Comparison of ENCODE assay signal across 8 cellular contexts in the genomic region with DNA sequence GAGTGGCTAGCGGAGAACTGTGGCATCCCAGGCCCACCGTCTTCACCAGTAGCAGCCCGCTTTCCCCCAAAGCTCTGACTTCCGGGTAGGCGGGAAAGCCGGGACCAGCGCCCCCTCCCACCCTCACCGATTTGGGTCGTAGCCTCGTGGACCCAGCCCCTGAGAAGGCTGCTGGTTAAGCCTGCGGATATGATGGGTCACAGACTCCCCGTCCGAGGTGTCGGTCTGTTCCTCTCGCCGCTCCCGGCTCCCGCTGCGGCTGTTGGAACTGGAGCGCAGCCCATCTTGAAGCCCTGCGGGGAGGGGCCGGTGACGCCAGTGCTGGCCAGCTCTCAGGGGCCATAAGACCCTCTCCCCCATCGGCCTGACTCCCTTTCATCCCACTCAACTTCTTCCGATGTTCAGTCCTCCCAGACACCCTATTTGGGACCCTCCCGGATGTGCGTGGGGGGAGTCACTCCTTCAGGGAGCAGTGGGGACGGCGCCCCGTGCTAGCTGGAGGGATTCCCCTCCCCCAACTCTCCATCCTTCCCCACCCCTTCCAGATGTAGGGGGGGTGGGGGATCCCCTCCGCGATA. TPM values are rescaled to one million over a fixed set of nuclear protein-coding genes. Genes with fewer than 3 reads are reported as not detected.
A peak's percentile ranks its signal among the peaks of the same experiment; 100 is the strongest.
DNase-seq lines count a peak whose midpoint lies in the region; ATAC-seq and TF ChIP-seq lines count a peak whose summit lies in the region.

No MANE protein-coding gene starts in this region.

- no peaks in the 10 kb centered on the region for H3K27me3 Mint-ChIP-seq in CD8-positive, alpha-beta T cell (ENCODE audit: low read depth)
- no peaks in the 10 kb centered on the region for H3K27me3 Mint-ChIP-seq in activated CD4-positive, alpha-beta memory T cell treated with anti-CD3 and anti-CD28 coated beads, Interleukin-2, amount 10 ng/mL, durations not matched to agents 7 days and 5 days
- H3K27me3 Mint-ChIP-seq in naive thymus-derived CD4-positive, alpha-beta T cell = no peaks in the 10 kb centered on the region

- H3K36me3 Mint-ChIP-seq in CD8-positive, alpha-beta T cell = peaks cover 65% of the 10 kb centered on the region
- peaks cover 57% of the 10 kb centered on the region for H3K36me3 Mint-ChIP-seq in activated CD4-positive, alpha-beta memory T cell treated with anti-CD3 and anti-CD28 coated beads, Interleukin-2, amount 10 ng/mL, durations not matched to agents 7 days and 5 days (ENCODE audit: low read depth)
- peaks cover 5 to 32% (median 17%) of the 10 kb centered on the region in 5 donors for H3K36me3 Mint-ChIP-seq in naive thymus-derived CD4-positive, alpha-beta T cell

- intact Hi-C loops in CD8-positive, alpha-beta T cell (cut with DNase I, micrococcal nuclease) = loop anchor here (1.0 to 10.0 kb wide), 13 partner anchors 14 to 642 kb away; a partner anchor contains a TSS
- intact Hi-C loops in naive thymus-derived CD4-positive, alpha-beta T cell (cut with micrococcal nuclease) = loop anchor here (1.0 to 5.0 kb wide), 18 partner anchors 11 to 1067 kb away; a partner anchor contains a TSS

- H3K4me1 Mint-ChIP-seq in CD8-positive, alpha-beta T cell (ENCODE audit: low read depth) = peaks cover 41% of the 10 kb centered on the region
- peaks cover 45% of the 10 kb centered on the region for H3K4me1 Mint-ChIP-seq in activated CD4-positive, alpha-beta memory T cell treated with anti-CD3 and anti-CD28 coated beads, Interleukin-2, amount 10 ng/mL, durations not matched to agents 7 days and 5 days
- H3K4me1 Mint-ChIP-seq in naive thymus-derived CD4-positive, alpha-beta T cell = peaks cover 25 to 58% (median 45%) of the 10 kb centered on the region in 7 donors

- H3K9me3 ChIP-seq in CD8-positive, alpha-beta T cell (ENCODE audit: low read length) = no peaks in the 10 kb centered on the region
- H3K9me3 ChIP-seq in naive thymus-derived CD4-positive, alpha-beta T cell (ENCODE audit: control insufficient read depth in 2 of 3, low read length in 3 of 3) = no peaks in the 10 kb centered on the region

- no peaks in the 10 kb centered on the region for H3K27me3 ChIP-seq in CD8-positive, alpha-beta T cell (ENCODE audit: insufficient read depth, low read length)
- no peaks in the 10 kb centered on the region for H3K27me3 ChIP-seq in naive thymus-derived CD4-positive, alpha-beta T cell (ENCODE audit: control insufficient read depth in 2 of 2, insufficient read depth in 2 of 2, low read length in 2 of 2)

- H3K27ac Mint-ChIP-seq in CD8-positive, alpha-beta T cell = peak overlapping the region; percentile 99
- peak overlapping the region; percentile 99 for H3K27ac Mint-ChIP-seq in activated CD4-positive, alpha-beta memory T cell treated with anti-CD3 and anti-CD28 coated beads, Interleukin-2, amount 10 ng/mL, durations not matched to agents 7 days and 5 days
- peak overlapping the region; percentile 98 to 100 (median 99) for H3K27ac Mint-ChIP-seq in naive thymus-derived CD4-positive, alpha-beta T cell

- CTCF ChIA-PET in CD8-positive, alpha-beta T cell (lab: Charles Lee) = interaction anchor here (0.6 to 3.4 kb wide), 9 partner anchors 10 to 175 kb away, joined by 3 to 40 read pairs (median 5); no protein-coding TSS in a partner anchor
- CTCF ChIA-PET in activated CD4-positive, alpha-beta memory T cell treated with anti-CD3 and anti-CD28 coated beads, Interleukin-2, amount 10 ng/mL, durations not matched to agents 7 days and 5 days (lab: Charles Lee) = interaction anchor here (6.8 kb wide), 1 partner anchor 12 kb away, joined by 63 read pairs; no protein-coding TSS in a partner anchor
- CTCF ChIA-PET in naive thymus-derived CD4-positive, alpha-beta T cell (lab: Charles Lee) = interaction anchor here (0.6 to 5.1 kb wide), 4 partner anchors 12 to 82 kb away, joined by 3 to 41 read pairs (median 4); no protein-coding TSS in a partner anchor

- peak overlapping the region; percentile 75 for H3K4me3 ChIP-seq in CD8-positive, alpha-beta T cell (ENCODE audit: low read depth, low read length)
- peak overlapping the region; percentile 99 for H3K4me3 ChIP-seq in fibroblast of pulmonary artery (replicated peaks; ENCODE audit: low read depth, low read length)
- H3K4me3 ChIP-seq in naive thymus-derived CD4-positive, alpha-beta T cell (ENCODE audit: low read length) = peak overlapping the region; percentile 97

- no peak for TF ChIP-seq CTCF in CD8-positive, alpha-beta T cell (IDR thresholded peaks at IDR 0.05)
- TF ChIP-seq CTCF in fibroblast of pulmonary artery (IDR thresholded peaks at IDR 0.05; ENCODE audit: low read length, missing control alignments) = no peak

- H3K27ac ChIP-seq in CD8-positive, alpha-beta T cell (ENCODE audit: low read depth, low read length) = peak overlapping the region; percentile 98
- peak overlapping the region; percentile 97 for H3K27ac ChIP-seq in naive thymus-derived CD4-positive, alpha-beta T cell (ENCODE audit: low read depth, low read length)

- POLR2A ChIA-PET in CD8-positive, alpha-beta T cell (lab: Charles Lee) = interaction anchor here (0.6 to 4.0 kb wide), 9 partner anchors 11 to 65 kb away, joined by 3 to 32 read pairs (median 16); a partner anchor contains a TSS
- POLR2A ChIA-PET in activated CD4-positive, alpha-beta memory T cell treated with anti-CD3 and anti-CD28 coated beads, Interleukin-2, amount 10 ng/mL, durations not matched to agents 7 days and 5 days (lab: Charles Lee) = interaction anchor here (1.0 to 5.8 kb wide), 6 partner anchors 12 to 274 kb away, joined by 3 to 73 read pairs (median 44); a partner anchor contains a TSS
- POLR2A ChIA-PET in naive thymus-derived CD4-positive, alpha-beta T cell (lab: Charles Lee) = interaction anchor here (0.6 to 7.0 kb wide), 12 partner anchors 12 to 123 kb away, joined by 3 to 108 read pairs (median 4); a partner anchor contains a TSS

- peak in 1 of 7 experiments; percentile 28 for DNase-seq in CD8-positive, alpha-beta T cell
- no peak for DNase-seq in activated CD4-positive, alpha-beta memory T cell treated with anti-CD3 and anti-CD28 coated beads, Interleukin-2, amount 10 ng/mL, durations not matched to agents 7 days and 5 days
- DNase-seq in fibroblast of pulmonary artery (ENCODE audit: low read depth) = peak; percentile 36
- DNase-seq in naive thymus-derived CD4-positive, alpha-beta T cell = peak in 3 of 9 donors; percentile 13 to 28 (median 16)
- no peak for DNase-seq in occipital lobe (lab: John Stamatoyannopoulos, UW)
- no peak for DNase-seq in OCI-M2 (lab: John Stamatoyannopoulos, UW; ENCODE audit: unreplicated experiment)
- no peak for DNase-seq in NCI-H2107 (lab: John Stamatoyannopoulos, UW)

- peaks cover 25% of the 10 kb centered on the region for H3K4me1 ChIP-seq in CD8-positive, alpha-beta T cell (ENCODE audit: insufficient read depth, low read length)
- H3K4me1 ChIP-seq in naive thymus-derived CD4-positive, alpha-beta T cell (ENCODE audit: control insufficient read depth in 2 of 2, insufficient read depth in 2 of 2, low read length in 2 of 2) = peaks cover 8 to 19% of the 10 kb centered on the region in 2 donors

- H3K4me3 Mint-ChIP-seq in CD8-positive, alpha-beta T cell = peak overlapping the region; percentile 95
- H3K4me3 Mint-ChIP-seq in activated CD4-positive, alpha-beta memory T cell treated with anti-CD3 and anti-CD28 coated beads, Interleukin-2, amount 10 ng/mL, durations not matched to agents 7 days and 5 days = peak overlapping the region; percentile 95
- peak overlapping the region; percentile 92 to 100 (median 98) for H3K4me3 Mint-ChIP-seq in naive thymus-derived CD4-positive, alpha-beta T cell

- H3K36me3 ChIP-seq in CD8-positive, alpha-beta T cell (ENCODE audit: insufficient read depth, low read length) = peaks cover 17% of the 10 kb centered on the region
- H3K36me3 ChIP-seq in naive thymus-derived CD4-positive, alpha-beta T cell (ENCODE audit: control insufficient read depth in 2 of 3, insufficient read depth in 3 of 3, low read length in 3 of 3) = peaks cover 0 to 54% (median 0%) of the 10 kb centered on the region in 3 experiments

- H3K9me3 Mint-ChIP-seq in CD8-positive, alpha-beta T cell = no peaks in the 10 kb centered on the region
- H3K9me3 Mint-ChIP-seq in activated CD4-positive, alpha-beta memory T cell treated with anti-CD3 and anti-CD28 coated beads, Interleukin-2, amount 10 ng/mL, durations not matched to agents 7 days and 5 days = no peaks in the 10 kb centered on the region
- H3K9me3 Mint-ChIP-seq in naive thymus-derived CD4-positive, alpha-beta T cell = peaks cover 0 to 5% (median 0%) of the 10 kb centered on the region in 11 donors

- no peak for ATAC-seq in CD8-positive, alpha-beta T cell
- peak; percentile 6 for ATAC-seq in HG02973 (IDR thresholded peaks at IDR 0.05; ENCODE audit: unreplicated experiment)
- no peak for ATAC-seq in naive thymus-derived CD4-positive, alpha-beta T cell

RNA-seq across cellular contexts. Expression of a gene that starts 0.8 kb away (rescaled TPM):
- total RNA-seq in CD8-positive, alpha-beta T cell = 100 to 1,000 TPM; 148 to 159 TPM
- total RNA-seq in activated CD4-positive, alpha-beta memory T cell treated with anti-CD3 and anti-CD28 coated beads, Interleukin-2, amount 10 ng/mL, durations not matched to agents 7 days and 5 days = 10 to 100 TPM; 62.1 to 70.8 TPM
- 100 to 1,000 TPM in 2 of 5 experiments, 10 to 100 TPM in 3; 56.0 to 190 (median 73.1) TPM for total RNA-seq in naive thymus-derived CD4-positive, alpha-beta T cell
- polyA plus RNA-seq in naive thymus-derived CD4-positive, alpha-beta T cell = 10 to 100 TPM; 27.7 to 29.6 TPM
- 38.1 TPM for total RNA-seq in occipital lobe

RNA-seq across cellular contexts. Expression of a gene that starts 1.6 kb away (rescaled TPM):
- total RNA-seq in CD8-positive, alpha-beta T cell = 10 to 100 TPM; 11.3 to 13.3 TPM
- total RNA-seq in activated CD4-positive, alpha-beta memory T cell treated with anti-CD3 and anti-CD28 coated beads, Interleukin-2, amount 10 ng/mL, durations not matched to agents 7 days and 5 days = 10 to 100 TPM; 15.3 TPM
- 10 to 100 TPM; 14.1 to 29.4 (median 23.3) TPM for total RNA-seq in naive thymus-derived CD4-positive, alpha-beta T cell
- polyA plus RNA-seq in naive thymus-derived CD4-positive, alpha-beta T cell = 10 to 100 TPM; 11.1 to 14.4 TPM
- total RNA-seq in occipital lobe = 13.6 TPM

RNA-seq across cellular contexts. Expression of a gene that starts 15.7 kb away (rescaled TPM):
- 100 to 1,000 TPM; 121 to 130 TPM for total RNA-seq in CD8-positive, alpha-beta T cell
- total RNA-seq in activated CD4-positive, alpha-beta memory T cell treated with anti-CD3 and anti-CD28 coated beads, Interleukin-2, amount 10 ng/mL, durations not matched to agents 7 days and 5 days = 10 to 100 TPM; 64.3 to 65.2 TPM
- 100 to 1,000 TPM in 1 of 5 experiments, 10 to 100 TPM in 4; 65.1 to 116 (median 86.6) TPM for total RNA-seq in naive thymus-derived CD4-positive, alpha-beta T cell
- 10 to 100 TPM; 25.2 to 45.5 TPM for polyA plus RNA-seq in naive thymus-derived CD4-positive, alpha-beta T cell
- total RNA-seq in occipital lobe = 17.5 TPM
